ENCODE assay signal across 4 cellular contexts in genomic region chr7:22060863-22061262, GRCh38.
A peak's percentile ranks its signal among the peaks of the same experiment; 100 is the strongest.
TF ChIP-seq lines count a peak whose summit lies in the region.

No MANE protein-coding gene starts in this region.

TF ChIP-seq in HepG2, 621 proteins besides CTCF, POLR2A, EP300 and RAD21:
- no peak for TF ChIP-seq ZNF883 (CRISPR knock-in tag; IDR thresholded peaks at IDR 0.05; ENCODE audit: not compliant biosample characterization)
- TF ChIP-seq MAFK (conservative IDR thresholded peaks at IDR 0.05 in 1 of 2, IDR thresholded peaks at IDR 0.05 in 1 of 2; ENCODE audit: low read length in 2 of 2) = peak; percentile 52 to 68
- no peak for TF ChIP-seq GTF2F1 (IDR thresholded peaks at IDR 0.05; ENCODE audit: low read length)
- TF ChIP-seq MAFF (IDR thresholded peaks at IDR 0.05; ENCODE audit: low read depth, low read length) = peak; percentile 62; the same call in 1 of the 2 replicates
TF ChIP-seq in HepG2: peak in this region for 2.

TF ChIP-seq in A549, 52 proteins besides CTCF, POLR2A, EP300 and RAD21:
- no peak for TF ChIP-seq KDM1A (IDR thresholded peaks at IDR 0.05; ENCODE audit: low read depth)
- no peak for TF ChIP-seq REST (IDR thresholded peaks at IDR 0.05)
- TF ChIP-seq MAFK (IDR thresholded peaks at IDR 0.05; ENCODE audit: partially characterized antibody) = peak; percentile 77
- TF ChIP-seq, protein P1, sequence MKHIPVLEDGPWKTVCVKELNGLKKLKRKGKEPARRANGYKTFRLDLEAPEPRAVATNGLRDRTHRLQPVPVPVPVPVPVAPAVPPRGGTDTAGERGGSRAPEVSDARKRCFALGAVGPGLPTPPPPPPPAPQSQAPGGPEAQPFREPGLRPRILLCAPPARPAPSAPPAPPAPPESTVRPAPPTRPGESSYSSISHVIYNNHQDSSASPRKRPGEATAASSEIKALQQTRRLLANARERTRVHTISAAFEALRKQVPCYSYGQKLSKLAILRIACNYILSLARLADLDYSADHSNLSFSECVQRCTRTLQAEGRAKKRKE (CRISPR knock-in tag; IDR thresholded peaks at IDR 0.05; ENCODE audit: low read depth) = no peak

TF ChIP-seq in IMR-90, 13 proteins besides CTCF, POLR2A, EP300 and RAD21:
- TF ChIP-seq, protein P2, sequence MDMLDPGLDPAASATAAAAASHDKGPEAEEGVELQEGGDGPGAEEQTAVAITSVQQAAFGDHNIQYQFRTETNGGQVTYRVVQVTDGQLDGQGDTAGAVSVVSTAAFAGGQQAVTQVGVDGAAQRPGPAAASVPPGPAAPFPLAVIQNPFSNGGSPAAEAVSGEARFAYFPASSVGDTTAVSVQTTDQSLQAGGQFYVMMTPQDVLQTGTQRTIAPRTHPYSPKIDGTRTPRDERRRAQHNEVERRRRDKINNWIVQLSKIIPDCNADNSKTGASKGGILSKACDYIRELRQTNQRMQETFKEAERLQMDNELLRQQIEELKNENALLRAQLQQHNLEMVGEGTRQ (IDR thresholded peaks at IDR 0.05; ENCODE audit: low read depth, low read length) = no peak
- peak; percentile 45 for TF ChIP-seq MAFK (IDR thresholded peaks at IDR 0.05; ENCODE audit: low read depth, low read length)
- TF ChIP-seq FOS (IDR thresholded peaks at IDR 0.05; ENCODE audit: low read depth, low read length) = no peak

TF ChIP-seq in K562, 482 proteins besides CTCF, POLR2A, EP300 and RAD21:
- peak; percentile 84 for TF ChIP-seq ZNF316 (IDR thresholded peaks at IDR 0.05)
- TF ChIP-seq SMARCE1 (IDR thresholded peaks at IDR 0.05) = no peak
- peak; percentile 49; the same call in 1 of the 2 replicates for TF ChIP-seq C11orf30 (IDR thresholded peaks at IDR 0.05; ENCODE audit: low read depth)
- TF ChIP-seq MAFF (IDR thresholded peaks at IDR 0.05; ENCODE audit: low read length) = 0 out of 2 replicates have a peak, but pooled peaks have one; percentile 7
- TF ChIP-seq MAFG (tag; conservative IDR thresholded peaks at IDR 0.05) = peak; percentile 43; the same call in 1 of the 2 replicates
- TF ChIP-seq, protein P3, sequence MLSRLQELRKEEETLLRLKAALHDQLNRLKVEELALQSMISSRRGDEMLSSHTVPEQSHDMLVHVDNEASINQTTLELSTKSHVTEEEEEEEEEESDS (CRISPR knock-in tag; IDR thresholded peaks at IDR 0.05) = no peak
TF ChIP-seq in K562: peak in this region for 4.
